Comparison of ENCODE assay signal across 24 cellular contexts in the genomic region with DNA sequence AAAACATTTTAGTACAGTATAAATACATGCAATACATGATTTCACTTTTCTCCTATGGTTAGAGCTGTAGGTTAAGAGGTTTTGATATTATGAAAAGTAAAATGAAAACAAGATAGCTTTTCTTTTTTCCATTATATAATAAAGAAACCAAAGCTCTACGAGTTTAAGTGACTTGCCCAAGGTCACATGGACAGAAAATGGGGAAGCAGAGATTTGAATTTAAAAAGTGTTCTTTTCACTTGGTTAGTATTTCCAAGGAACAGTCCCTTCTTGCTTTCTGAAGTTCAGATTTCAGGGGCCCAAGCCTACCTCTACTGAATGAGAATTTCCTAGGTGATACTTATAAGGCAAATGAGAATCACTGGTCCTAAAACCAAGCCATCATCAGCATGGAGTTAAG. TPM values are rescaled to one million over a fixed set of nuclear protein-coding genes. Genes with fewer than 3 reads are reported as not detected.
DNase-seq lines count a peak whose midpoint lies in the region; ATAC-seq and TF ChIP-seq lines count a peak whose summit lies in the region.
"Had no signal": no experiment of that assay in that cellular context is flagged by ENCODE, and none has a peak within 500 bp of the region (broad histone marks: within the 10 kb centered on the region; RNA-seq: fewer than 3 reads in every experiment).

No MANE protein-coding gene starts in this region.

- intact Hi-C loops in activated B cell treated with CpG ODN at 0.5 μM for 24 hours (cut with micrococcal nuclease) = loop anchor here (1.0 kb wide), 2 partner anchors 13 to 109 kb away; no protein-coding TSS in a partner anchor

- no peaks in the 10 kb centered on the region for H3K36me3 Mint-ChIP-seq in activated B cell treated with CpG ODN at 0.5 μM for 24 hours (ENCODE audit: low read depth)

- peak overlapping the region; percentile 51 for H3K4me3 Mint-ChIP-seq in activated B cell treated with CpG ODN at 0.5 μM for 24 hours
- H3K4me3 Mint-ChIP-seq: CD4-positive, alpha-beta T cell; naive thymus-derived CD4-positive, alpha-beta T cell had no signal

- H3K27ac Mint-ChIP-seq in activated B cell treated with CpG ODN at 0.5 μM for 24 hours = peak overlapping the region; percentile 94
- H3K27ac Mint-ChIP-seq: CD4-positive, alpha-beta T cell; naive thymus-derived CD4-positive, alpha-beta T cell had no signal

- TF ChIP-seq POLR2A in GM18505 (IDR thresholded peaks at IDR 0.05; ENCODE audit: borderline replicate concordance, extremely low read depth, insufficient read depth, insufficient read length) = no peak

- ATAC-seq in GM19351 (IDR thresholded peaks at IDR 0.05; ENCODE audit: unreplicated experiment) = peak; percentile 12
- peak; percentile 5 for ATAC-seq in HG03108 (IDR thresholded peaks at IDR 0.05; ENCODE audit: unreplicated experiment)
- peak; percentile 4 for ATAC-seq in activated B cell treated with CpG ODN at 0.5 μM for 24 hours (ENCODE audit: low read depth)
- ATAC-seq in GM21390 (IDR thresholded peaks at IDR 0.05; ENCODE audit: unreplicated experiment) = no peak
- ATAC-seq in GM18505 (IDR thresholded peaks at IDR 0.05; ENCODE audit: unreplicated experiment) = no peak
- ATAC-seq: activated CD4-positive, CD25-positive, alpha-beta regulatory T cell treated with anti-CD3 and anti-CD28 coated beads, Interleukin-2, amount 50 U/mL, for 24 hours; left cardiac atrium; naive thymus-derived CD4-positive, alpha-beta T cell; PC-3; sciatic nerve had no signal

- CTCF ChIA-PET in activated B cell treated with CpG ODN at 0.5 μM for 24 hours (lab: Charles Lee) = interaction anchor here (1.6 to 5.1 kb wide), 2 partner anchors 13 to 17 kb away, joined by 3 to 22 read pairs; partner anchors contain the start of gene MAP3K8

- POLR2A ChIA-PET in activated B cell treated with CpG ODN at 0.5 μM for 24 hours (lab: Charles Lee) = interaction anchor here (1.0 to 14.2 kb wide), 7 partner anchors 10 to 109 kb away, joined by 3 to 427 read pairs (median 3); partner anchors contain the start of gene MAP3K8

- TF ChIP-seq CTCF in activated B cell treated with CpG ODN at 0.5 μM for 24 hours (IDR thresholded peaks at IDR 0.05) = no peak

- H3K4me1 Mint-ChIP-seq in activated B cell treated with CpG ODN at 0.5 μM for 24 hours = peaks cover 88% of the 10 kb centered on the region

- no peaks in the 10 kb centered on the region for H3K9me3 Mint-ChIP-seq in activated B cell treated with CpG ODN at 0.5 μM for 24 hours
- H3K9me3 Mint-ChIP-seq: CD4-positive, alpha-beta T cell; naive thymus-derived CD4-positive, alpha-beta T cell had no signal

- DNase-seq in CD1c-positive myeloid dendritic cell (ENCODE audit: extremely low spot score) = peak; percentile 45
- DNase-seq in activated B cell treated with CpG ODN at 0.5 μM for 24 hours = no peak
- DNase-seq in cerebellar nuclear complex (lab: John Stamatoyannopoulos, UW) = no peak
- no peak for DNase-seq in hypothalamus (lab: John Stamatoyannopoulos, UW)
- DNase-seq: activated naive CD4-positive, alpha-beta T cell treated with Interleukin-2 at 50 U/mL for 16 hours; activated T-cell treated with anti-CD3 and anti-CD28 coated beads, Interleukin-2, amount 50 U/mL, for 1 hour; anterior cingulate cortex; caudate nucleus; CD4-positive, alpha-beta T cell; DMS153; GOT3; head of caudate nucleus; left cardiac atrium; naive thymus-derived CD4-positive, alpha-beta T cell; NCI-H187; NCI-H748 treated with DMSO at 0.1 percent for 48 hours; PC-3; Right ventricle myocardium superior had no signal

- no peaks in the 10 kb centered on the region for H3K27me3 Mint-ChIP-seq in activated B cell treated with CpG ODN at 0.5 μM for 24 hours
- H3K27me3 Mint-ChIP-seq: CD4-positive, alpha-beta T cell had no signal

RNA-seq across cellular contexts. Expression of gene MAP3K8, which starts 13.2 kb away (rescaled TPM):
- total RNA-seq in activated B cell treated with CpG ODN at 0.5 μM for 24 hours = 141 and 160 TPM in 2 replicates

Comparison
In these comparisons a context has a peak if more than half of its experiments do, and no peak if none do; other contexts are left out.
1. ATAC-seq: peak in GM19351 (single experiment), HG03108 (single experiment) and activated B cell treated with CpG ODN at 0.5 μM for 24 hours (single experiment); none in GM21390 (single experiment) and GM18505 (single experiment).